In the genomic region with DNA sequence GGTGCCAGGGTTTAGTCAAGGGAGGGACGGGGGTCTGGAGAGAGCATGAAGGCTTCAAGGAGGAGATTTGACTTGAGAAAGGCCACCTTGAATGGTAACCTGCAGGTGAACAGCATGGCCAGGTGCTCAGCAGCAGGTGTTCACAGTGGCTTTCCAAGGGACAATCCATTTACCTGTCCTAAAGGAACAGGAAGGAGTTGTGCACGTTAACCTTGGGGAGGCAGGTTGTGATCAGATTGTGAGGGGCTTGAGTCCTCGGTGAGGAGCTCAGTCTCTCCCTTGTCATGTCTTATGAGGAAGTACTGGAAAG, we compare ENCODE assay signal across 16 cellular contexts.
DNase-seq lines count a peak whose midpoint lies in the region; ATAC-seq and TF ChIP-seq lines count a peak whose summit lies in the region.
"Had no signal": no experiment of that assay in that cellular context is flagged by ENCODE, and none has a peak within 500 bp of the region (broad histone marks: within the 10 kb centered on the region; RNA-seq: fewer than 3 reads in every experiment).

No MANE protein-coding gene starts in this region.

- H3K4me3 ChIP-seq in iPS-20b (ENCODE audit: low read length) (peak overlapping the region; percentile 50; the same call in 1 of the 2 replicates), stomach (no peak overlapping the region)

- H3K27me3 ChIP-seq in H9 (ENCODE audit: insufficient read depth, low read length) (peaks cover 9% of the 10 kb centered on the region; the same call in 1 of the 2 replicates), iPS-20b (ENCODE audit: insufficient read depth, low read length) (peaks cover 46% of the 10 kb centered on the region), stomach (peaks cover 0 to 10% (median 0%) of the 10 kb centered on the region in 3 donors)

- H3K4me1 ChIP-seq in H9 (ENCODE audit: insufficient read depth, low read length), result peaks cover 9% of the 10 kb centered on the region
- peaks cover 39% of the 10 kb centered on the region for H3K4me1 ChIP-seq in iPS-20b (ENCODE audit: insufficient read depth, low read length)
- peaks cover 16 to 53% (median 27%) of the 10 kb centered on the region in 4 donors for H3K4me1 ChIP-seq in stomach

- CTCF ChIA-PET in WTC11 (lab: Charles Lee), result interaction anchor here (1.3 to 4.4 kb wide), 4 partner anchors 15 to 464 kb away, joined by 4 to 24 read pairs (median 6); no protein-coding TSS in a partner anchor

- no peak overlapping the region for H2AK5ac ChIP-seq in H9 (ENCODE audit: insufficient read length, low read length)

- no peak overlapping the region for H3K14ac ChIP-seq in H9 (ENCODE audit: insufficient read depth, low read length)

- WGBS in H9 (ENCODE audit: extremely low coverage, insufficient read length, low lambda C conversion rate), result no CpG with 5 or more reads among the region's 3 CpGs
- 59 to 79% (median 72%) methylated on average over 3 of the region's 3 CpGs for WGBS in stomach, 5 donors

- H3K79me1 ChIP-seq in H9 (ENCODE audit: insufficient read depth, low read depth, low read length, poor library complexity, severe bottlenecking), result no peaks in the 10 kb centered on the region

- H3K4me2 ChIP-seq in H9 (ENCODE audit: insufficient read depth, insufficient read length, low read length), result no peak overlapping the region

- no peak overlapping the region for H3K27ac ChIP-seq in H9 (ENCODE audit: insufficient read length, low read depth, low read length)
- H3K27ac ChIP-seq in iPS-20b (ENCODE audit: low read length), result no peak overlapping the region
- H3K27ac ChIP-seq in stomach, result peak overlapping the region in 4 of 5 donors; percentile 5 to 75 (median 38)

- no peak overlapping the region for H2BK120ac ChIP-seq in H9 (ENCODE audit: low read depth, low read length, poor library complexity, severe bottlenecking)

- H3K36me3 Mint-ChIP-seq in H9 (ENCODE audit: insufficient read depth in 1 of 3, low read depth in 3 of 3) (no peaks in the 10 kb centered on the region; a peak in 1 of 7 replicates), WTC11 (no peaks in the 10 kb centered on the region)
- no peaks in the 10 kb centered on the region for H3K36me3 Mint-ChIP-seq in stimulated activated memory B cell treated with anti-CD40 and anti-IgM and Interleukin-4, amounts not matched to agents 10 μg/mL and 1 μg/mL and 100 μg/mL, for 72 hours
- H3K36me3 Mint-ChIP-seq: CD14-positive monocyte had no signal

- H3K4me3 Mint-ChIP-seq in H9, result peak overlapping the region in 1 of 2 experiments; percentile 24; a peak in 2 of 5 replicates
- H3K4me3 Mint-ChIP-seq in WTC11, result no peak overlapping the region
- no peak overlapping the region for H3K4me3 Mint-ChIP-seq in stimulated activated memory B cell treated with anti-CD40 and anti-IgM and Interleukin-4, amounts not matched to agents 10 μg/mL and 1 μg/mL and 100 μg/mL, for 72 hours

- no peaks in the 10 kb centered on the region for H3K23me2 ChIP-seq in H9 (ENCODE audit: insufficient read length, low read depth, low read length, poor library complexity, severe bottlenecking)

- H2BK20ac ChIP-seq in H9 (ENCODE audit: low read depth, low read length, poor library complexity, severe bottlenecking), result no peak overlapping the region

- TF ChIP-seq CTCF in H9 (conservative IDR thresholded peaks at IDR 0.05) (no peak), WTC11 (IDR thresholded peaks at IDR 0.05) (no peak), stomach (IDR thresholded peaks at IDR 0.05) (no peak)

- no peak overlapping the region for H4K5ac ChIP-seq in H9 (ENCODE audit: insufficient read length, low read depth, low read length)

- H3K9me3 ChIP-seq in H9 (ENCODE audit: control insufficient read depth, low read depth, low read length) (no peaks in the 10 kb centered on the region), iPS-20b (ENCODE audit: insufficient read depth, low read depth, low read length) (no peaks in the 10 kb centered on the region), stomach (no peaks in the 10 kb centered on the region)

- H3K9me3 Mint-ChIP-seq in H9 (no peaks in the 10 kb centered on the region; a peak in 1 of 5 replicates), WTC11 (no peaks in the 10 kb centered on the region)
- no peaks in the 10 kb centered on the region for H3K9me3 Mint-ChIP-seq in stimulated activated memory B cell treated with anti-CD40 and anti-IgM and Interleukin-4, amounts not matched to agents 10 μg/mL and 1 μg/mL and 100 μg/mL, for 72 hours
- H3K9me3 Mint-ChIP-seq: CD14-positive monocyte had no signal

- TF ChIP-seq EP300 in stomach (IDR thresholded peaks at IDR 0.05), result no peak

- H3K56ac ChIP-seq in H9 (ENCODE audit: insufficient read length, low read depth, low read length), result no peak overlapping the region

- H2BK5ac ChIP-seq in H9 (ENCODE audit: insufficient read length, low read length), result no peak overlapping the region

- peak overlapping the region; percentile 47 for H3K18ac ChIP-seq in H9 (ENCODE audit: insufficient read length, low read depth, low read length)

- ATAC-seq in WTC11, result no peak
- ATAC-seq in stimulated activated memory B cell treated with anti-CD40 and anti-IgM and Interleukin-4, amounts not matched to agents 10 μg/mL and 1 μg/mL and 100 μg/mL, for 72 hours, result no peak
- ATAC-seq: Panc1, SK-N-SH treated with all-trans-retinoic acid at 6 μM for 48 hours had no signal

- intact Hi-C loops in stomach (cut with DNase I; ENCODE audit: low total_unique reads), result no loop called here

- no peak overlapping the region for H2AFZ ChIP-seq in H9 (ENCODE audit: low read length)

- DNase-seq in H9 (no peak), WTC11 (ENCODE audit: low spot score) (no peak), stomach (no peak), NCI-H524 (lab: John Stamatoyannopoulos, UW) (no peak), LoVo (ENCODE audit: low spot score) (no peak)
- DNase-seq: ACHN, AML-193, NCI-H146, NCI-H2081, NCI-H510A, SHP77 had no signal

- H3K27me3 Mint-ChIP-seq in H9 (ENCODE audit: low read depth) (peaks cover 57% of the 10 kb centered on the region), WTC11 (ENCODE audit: low read depth) (peaks cover 45% of the 10 kb centered on the region)
- H3K27me3 Mint-ChIP-seq in stimulated activated memory B cell treated with anti-CD40 and anti-IgM and Interleukin-4, amounts not matched to agents 10 μg/mL and 1 μg/mL and 100 μg/mL, for 72 hours, result peaks cover 45% of the 10 kb centered on the region

- peak overlapping the region; percentile 31 for H2BK12ac ChIP-seq in H9 (ENCODE audit: insufficient read length, low read depth, low read length)

- no peaks in the 10 kb centered on the region for H3K79me2 ChIP-seq in H9 (ENCODE audit: insufficient read depth, low read length)

- H3K9ac ChIP-seq in H9 (ENCODE audit: extremely low read depth, insufficient read length, low read length), result no peak overlapping the region
- no peak overlapping the region for H3K9ac ChIP-seq in iPS-20b (ENCODE audit: low read depth, low read length)

- H3K23ac ChIP-seq in H9 (ENCODE audit: insufficient read length, low read depth, low read length), result no peak overlapping the region

- H4K20me1 ChIP-seq in H9 (ENCODE audit: control insufficient read depth, insufficient read depth, insufficient read length), result no peaks in the 10 kb centered on the region

- POLR2A ChIA-PET in WTC11 (lab: Charles Lee), result no interaction called here

- H4K91ac ChIP-seq in H9 (ENCODE audit: insufficient read length, low read depth, low read length), result no peak overlapping the region

- no peak overlapping the region for H4K8ac ChIP-seq in H9 (replicated peaks; ENCODE audit: insufficient read length, low read depth, low read length)

- H3T11ph ChIP-seq in H9 (ENCODE audit: low read length), result no peak overlapping the region

- H3K4me1 Mint-ChIP-seq in H9, result peaks cover 51 to 52% of the 10 kb centered on the region in 2 experiments
- peaks cover 56% of the 10 kb centered on the region for H3K4me1 Mint-ChIP-seq in WTC11
- peaks cover 5% of the 10 kb centered on the region for H3K4me1 Mint-ChIP-seq in stimulated activated memory B cell treated with anti-CD40 and anti-IgM and Interleukin-4, amounts not matched to agents 10 μg/mL and 1 μg/mL and 100 μg/mL, for 72 hours
- H3K4me1 Mint-ChIP-seq: CD14-positive monocyte had no signal

- H3K36me3 ChIP-seq in iPS-20b (ENCODE audit: insufficient read depth, low read depth, low read length) (no peaks in the 10 kb centered on the region), stomach (no peaks in the 10 kb centered on the region)

- H3K27ac Mint-ChIP-seq in H9 (peak overlapping the region in 2 of 3 experiments; percentile 6 to 22; a peak in 4 of 7 replicates), WTC11 (0 out of 2 replicates have a peak overlapping the region, but pooled peaks have one; percentile 31)
- no peak overlapping the region for H3K27ac Mint-ChIP-seq in stimulated activated memory B cell treated with anti-CD40 and anti-IgM and Interleukin-4, amounts not matched to agents 10 μg/mL and 1 μg/mL and 100 μg/mL, for 72 hours

- no peak overlapping the region; the same call in 1 of the 2 replicates for H3K4ac ChIP-seq in H9 (ENCODE audit: low read depth, low read length)

- no peak for TF ChIP-seq POLR2A in stomach (IDR thresholded peaks at IDR 0.05)

- H2BK15ac ChIP-seq in H9 (ENCODE audit: low read depth, low read length), result no peak overlapping the region

TF ChIP-seq in WTC11, 78 proteins besides CTCF, POLR2A, EP300 and RAD21 (continues in another document):
- TF ChIP-seq FOXP1 (CRISPR knock-in tag; IDR thresholded peaks at IDR 0.05; ENCODE audit: borderline replicate concordance) (no peak), PRRX2 (CRISPR knock-in tag; IDR thresholded peaks at IDR 0.05) (no peak)
- TF ChIP-seq, protein P1, sequence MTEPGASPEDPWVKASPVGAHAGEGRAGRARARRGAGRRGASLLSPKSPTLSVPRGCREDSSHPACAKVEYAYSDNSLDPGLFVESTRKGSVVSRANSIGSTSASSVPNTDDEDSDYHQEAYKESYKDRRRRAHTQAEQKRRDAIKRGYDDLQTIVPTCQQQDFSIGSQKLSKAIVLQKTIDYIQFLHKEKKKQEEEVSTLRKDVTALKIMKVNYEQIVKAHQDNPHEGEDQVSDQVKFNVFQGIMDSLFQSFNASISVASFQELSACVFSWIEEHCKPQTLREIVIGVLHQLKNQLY (CRISPR knock-in tag; IDR thresholded peaks at IDR 0.05), result no peak

Comparison
In these comparisons a context has a peak if more than half of its experiments do, and no peak if none do; other contexts are left out.
1. H3K27ac ChIP-seq: peak in stomach (4 of 5); none in H9 (single experiment) and iPS-20b (single experiment).